1 cellular context compared by ENCODE assay signal in the genomic region with DNA sequence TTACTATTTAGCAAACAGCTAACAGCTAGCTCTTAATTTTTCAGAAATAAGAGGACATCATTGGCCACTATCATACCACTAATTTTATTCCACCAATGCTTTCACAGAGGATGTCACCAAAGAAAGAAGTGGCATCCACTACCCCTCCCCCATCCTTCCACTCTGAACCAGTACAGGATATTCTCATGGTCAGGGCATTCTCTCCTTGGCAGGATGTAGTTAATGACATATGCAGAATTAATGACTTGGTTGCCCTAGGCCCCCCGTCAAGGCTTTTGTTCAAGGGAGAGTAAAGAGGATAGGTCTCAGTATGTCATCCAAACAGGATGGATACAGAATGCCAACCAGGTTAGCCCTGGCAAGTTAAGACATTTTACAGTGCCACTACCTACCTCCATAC.
TF ChIP-seq lines count a peak whose summit lies in the region.

No MANE protein-coding gene starts in this region.

TF ChIP-seq in HepG2, 621 proteins besides CTCF, POLR2A, EP300 and RAD21:
- TF ChIP-seq ZIK1 (CRISPR knock-in tag; IDR thresholded peaks at IDR 0.05; ENCODE audit: borderline replicate concordance, low read depth) (no peak), ZNF678 (CRISPR knock-in tag; IDR thresholded peaks at IDR 0.05) (no peak), ZNF713 (CRISPR knock-in tag; IDR thresholded peaks at IDR 0.05) (no peak), ZNF451 (CRISPR knock-in tag; IDR thresholded peaks at IDR 0.05) (no peak), ZSCAN25 (CRISPR knock-in tag; IDR thresholded peaks at IDR 0.05) (no peak)
